In genomic region chr9:110887276-110887675, GRCh38 we compare ENCODE assay signal across 19 cellular contexts.
DNase-seq lines count a peak whose midpoint lies in the region; ATAC-seq, FAIRE-seq and TF ChIP-seq lines count a peak whose summit lies in the region.
"Had no signal": no experiment of that assay in that cellular context is flagged by ENCODE, and none has a peak within 500 bp of the region (broad histone marks: within the 10 kb centered on the region; RNA-seq: fewer than 3 reads in every experiment).

No MANE protein-coding gene starts in this region.

- DNase-seq in IMR-90: no peak
- DNase-seq in frontal cortex (ENCODE audit: low spot score in 2 of 2): no peak
- no peak for DNase-seq in osteocyte (ENCODE audit: extremely low spot score, unreplicated experiment)
- no peak for DNase-seq in NCI-H1105 (lab: John Stamatoyannopoulos, UW)
- DNase-seq in activated naive CD4-positive, alpha-beta T cell treated with anti-CD3 and anti-CD28 coated beads, Interleukin-2, amount 50 U/mL, for 16 hours: no peak
- DNase-seq: DMS79 treated with DMSO at 0.1 percent for 48 hours, H9, Kasumi-1, MM.1S, NCI-H1092 treated with DMSO at 0.1 percent for 48 hours, NCI-H2081, NCI-H2171 treated with DMSO at 0.1 percent for 48 hours, NCI-H748 treated with DMSO at 0.1 percent for 48 hours, SK-N-SH had no signal

- CTCF ChIA-PET in IMR-90 (lab: Yijun Ruan, JAX): no interaction called here

- H3K9ac ChIP-seq in IMR-90 (ENCODE audit: low read depth, low read length): peak overlapping the region; percentile 33; the same call in 1 of the 2 replicates
- H3K9ac ChIP-seq: SK-N-SH had no signal

- H2BK5ac ChIP-seq in IMR-90 (ENCODE audit: low read depth, low read length, poor library complexity, severe bottlenecking): peak overlapping the region; percentile 95

- intact Hi-C loops in IMR-90 (cut with micrococcal nuclease): loop anchor here (10.0 kb wide), 1 partner anchor 148 kb away; the partner anchor contains the start of gene LPAR1

- H3K4me1 ChIP-seq in ACC112 (ENCODE audit: control insufficient read depth, insufficient read depth, low read length, unreplicated experiment): peaks cover 53% of the 10 kb centered on the region
- peaks cover 4% of the 10 kb centered on the region; the same call in 1 of the 2 replicates for H3K4me1 ChIP-seq in IMR-90 (ENCODE audit: control insufficient read depth, insufficient read depth, low read length)

- peak overlapping the region; percentile 7 for H3K27ac Mint-ChIP-seq in osteocyte (ENCODE audit: unreplicated experiment)
- H3K27ac Mint-ChIP-seq: B cell, H9 had no signal

- peak overlapping the region; percentile 76 for H4K91ac ChIP-seq in IMR-90 (ENCODE audit: insufficient read depth, low read depth, low read length)

- H3K18ac ChIP-seq in IMR-90 (ENCODE audit: low read depth, low read length): peak overlapping the region; percentile 42; the same call in 1 of the 2 replicates

- H3K79me1 ChIP-seq in IMR-90 (ENCODE audit: low read depth in 1 of 2, low read length in 2 of 2): peaks cover 20 to 51% of the 10 kb centered on the region in 2 experiments

- peak overlapping the region; percentile 74; the same call in 1 of the 2 replicates for H2BK20ac ChIP-seq in IMR-90 (ENCODE audit: low read depth, low read length)

- H3K9me3 Mint-ChIP-seq in osteocyte (ENCODE audit: unreplicated experiment): peaks cover 4% of the 10 kb centered on the region
- H3K9me3 Mint-ChIP-seq: H9 had no signal

- ATAC-seq in IMR-90 (ENCODE audit: low read depth) (no peak), GM18505 (IDR thresholded peaks at IDR 0.05; ENCODE audit: unreplicated experiment) (no peak), SK-N-SH treated with all-trans-retinoic acid at 6 μM for 48 hours (no peak)
- ATAC-seq: Right ventricle myocardium inferior had no signal

- peak overlapping the region; percentile 77 for H2BK120ac ChIP-seq in IMR-90 (ENCODE audit: low read depth, low read length)

- H4K20me1 ChIP-seq in IMR-90 (ENCODE audit: insufficient read depth, low read length): peaks cover 3% of the 10 kb centered on the region; the same call in 1 of the 2 replicates

- no peak overlapping the region for H2AK9ac ChIP-seq in IMR-90 (replicated peaks; ENCODE audit: low read depth, low read length, poor library complexity)

- no TSS peak for BruUV-seq in IMR-90 (replicated peaks; lab: Mats Ljungman, UMichigan)

- no peak for TF ChIP-seq RAD21 in IMR-90 (IDR thresholded peaks at IDR 0.05; ENCODE audit: low read length)

- H2AFZ ChIP-seq in ACC112 (ENCODE audit: low read length, unreplicated experiment): no peak overlapping the region
- no peak overlapping the region for H2AFZ ChIP-seq in IMR-90 (replicated peaks; ENCODE audit: low read length, poor library complexity)

- no peak overlapping the region for H3K14ac ChIP-seq in IMR-90 (replicated peaks; ENCODE audit: low read depth, low read length)

- H3K27me3 ChIP-seq in ACC112 (ENCODE audit: insufficient read depth, low read length) (no peaks in the 10 kb centered on the region), IMR-90 (ENCODE audit: control insufficient read depth, insufficient read depth, low read length) (no peaks in the 10 kb centered on the region)

- dilution Hi-C loops in IMR-90 (cut with HindIII; ENCODE audit: low sequenced_read_pairs, unreplicated experiment): no loop called here

- in situ Hi-C loops in IMR-90 (cut with MboI; ENCODE audit: low sequenced_read_pairs): no loop called here

- POLR2A ChIA-PET in IMR-90 (lab: Charles Lee; ENCODE audit: unreplicated experiment): interaction anchor here (0.6 kb wide), 1 partner anchor 139 kb away, joined by 3 read pairs; no protein-coding TSS in a partner anchor

- peak; percentile 91 for FAIRE-seq in frontal cortex (lab: Jason Lieb, UNC)

- no peaks in the 10 kb centered on the region for H3K27me3 Mint-ChIP-seq in osteocyte (ENCODE audit: unreplicated experiment)
- H3K27me3 Mint-ChIP-seq: B cell had no signal

- peaks cover 63% of the 10 kb centered on the region for H3K4me1 Mint-ChIP-seq in osteocyte (ENCODE audit: unreplicated experiment)
- H3K4me1 Mint-ChIP-seq: B cell had no signal

- peaks cover 49% of the 10 kb centered on the region for H3K79me2 ChIP-seq in ACC112 (ENCODE audit: control insufficient read depth, insufficient read depth, low read length, unreplicated experiment)

- H3K4me3 Mint-ChIP-seq in osteocyte (ENCODE audit: unreplicated experiment): no peak overlapping the region
- H3K4me3 Mint-ChIP-seq: B cell, H9 had no signal

- no peak overlapping the region for H3K56ac ChIP-seq in IMR-90 (ENCODE audit: extremely low read depth, insufficient read depth, low read length)

- no peak for TF ChIP-seq POLR2A in IMR-90 (IDR thresholded peaks at IDR 0.05; ENCODE audit: low read depth, low read length)
- no peak for TF ChIP-seq POLR2A in GM18505 (IDR thresholded peaks at IDR 0.05; ENCODE audit: borderline replicate concordance, extremely low read depth, insufficient read depth, insufficient read length)

- H3K9me1 ChIP-seq in IMR-90 (ENCODE audit: insufficient read depth, low read length): peaks cover 8% of the 10 kb centered on the region; the same call in 1 of the 2 replicates

- H4K8ac ChIP-seq in IMR-90 (ENCODE audit: low read depth in 2 of 2, low read length in 2 of 2): peak overlapping the region in 1 of 2 experiments; percentile 82; a peak in 2 of 4 replicates

- peak overlapping the region; percentile 67; the same call in 1 of the 2 replicates for H3K4ac ChIP-seq in IMR-90 (ENCODE audit: low read depth, low read length)

- H3K27ac ChIP-seq in ACC112 (ENCODE audit: low read depth, low read length) (peak overlapping the region; percentile 96), IMR-90 (ENCODE audit: insufficient read depth, low read length) (no peak overlapping the region)

- H3K36me3 ChIP-seq in ACC112 (ENCODE audit: insufficient read depth, low read length) (0 out of 2 replicates have a peak, but pooled peaks cover 6% of the 10 kb centered on the region), IMR-90 (ENCODE audit: control insufficient read depth, insufficient read depth, low read length) (peaks cover 1% of the 10 kb centered on the region; the same call in 1 of the 2 replicates)

- WGBS in IMR-90 (ENCODE audit: extremely low coverage in 2 of 2, insufficient read length in 1 of 2), 2 experiments: no CpG with 5 or more reads among the region's 3 CpGs

- TF ChIP-seq CTCF in IMR-90 (conservative IDR thresholded peaks at IDR 0.05; ENCODE audit: low read depth, low read length) (no peak), osteocyte (IDR thresholded peaks at IDR 0.05) (no peak)

- H2BK15ac ChIP-seq in IMR-90 (ENCODE audit: low read depth, low read length): no peak overlapping the region; the same call in 2 of the 3 replicates

- H3K36me3 Mint-ChIP-seq in osteocyte (ENCODE audit: unreplicated experiment): peaks cover 17% of the 10 kb centered on the region

- H4K5ac ChIP-seq in IMR-90 (ENCODE audit: low read depth, low read length): no peak overlapping the region

- no peaks in the 10 kb centered on the region for H3K9me3 ChIP-seq in IMR-90 (ENCODE audit: control insufficient read depth, insufficient read depth, low read length)
- H3K9me3 ChIP-seq: SK-N-SH had no signal

- no peak overlapping the region for H3K23ac ChIP-seq in IMR-90 (ENCODE audit: low read depth, low read length)

- H3K4me3 ChIP-seq in ACC112 (ENCODE audit: low read depth, low read length): no peak overlapping the region
- H3K4me3 ChIP-seq in IMR-90 (ENCODE audit: insufficient read depth, low read depth, low read length): no peak overlapping the region

- H2AK5ac ChIP-seq in IMR-90 (ENCODE audit: low read depth, low read length): peak overlapping the region; percentile 81; the same call in 1 of the 2 replicates

- peak overlapping the region; percentile 61; the same call in 1 of the 2 replicates for H3K4me2 ChIP-seq in IMR-90 (ENCODE audit: low read depth, low read length)
- H3K4me2 ChIP-seq: SK-N-SH had no signal

TF ChIP-seq in IMR-90, 13 proteins besides CTCF, POLR2A, EP300 and RAD21:
- TF ChIP-seq RFX5 (IDR thresholded peaks at IDR 0.05; ENCODE audit: low read depth, low read length) (no peak), RCOR1 (IDR thresholded peaks at IDR 0.05; ENCODE audit: insufficient replicate concordance, low read length) (no peak), SMC3 (IDR thresholded peaks at IDR 0.05; ENCODE audit: low read depth, low read length) (no peak), CEBPB (IDR thresholded peaks at IDR 0.05; ENCODE audit: low read depth, low read length) (no peak)

TF ChIP-seq in SK-N-SH treated with all-trans-retinoic acid at 6 μM for 48 hours, 23 proteins besides CTCF, POLR2A, EP300 and RAD21 (continues in another document):
- TF ChIP-seq CSRNP3 (CRISPR knock-in tag; IDR thresholded peaks at IDR 0.05) (no peak), BACH2 (CRISPR knock-in tag; IDR thresholded peaks at IDR 0.05; ENCODE audit: borderline replicate concordance) (no peak), OSR1 (CRISPR knock-in tag; IDR thresholded peaks at IDR 0.05) (no peak), ZNF8 (CRISPR knock-in tag; IDR thresholded peaks at IDR 0.05) (no peak), TOX (CRISPR knock-in tag; IDR thresholded peaks at IDR 0.05; ENCODE audit: borderline replicate concordance) (no peak), ZC3H10 (CRISPR knock-in tag; IDR thresholded peaks at IDR 0.05) (no peak), ZFP30 (CRISPR knock-in tag; IDR thresholded peaks at IDR 0.05) (no peak)
